8 cellular contexts compared by ENCODE assay signal in genomic region chr11:113289341-113290187, GRCh38. TPM values are rescaled to one million over a fixed set of nuclear protein-coding genes. Genes with fewer than 3 reads are reported as not detected.
DNase-seq lines count a peak whose midpoint lies in the region; ATAC-seq, FAIRE-seq and TF ChIP-seq lines count a peak whose summit lies in the region.

No MANE protein-coding gene starts in this region.

- H3K4me3 ChIP-seq in WERI-Rb-1 (ENCODE audit: low read depth, low read length): no peak overlapping the region
- H3K4me3 ChIP-seq in bronchial epithelial cell (ENCODE audit: low read depth, low read length): no peak overlapping the region

- intact Hi-C loops in left colon (cut with DNase I, micrococcal nuclease): loop anchor here in 1 of 2 donors (5.0 to 10.0 kb wide), 2 partner anchors 702 to 1005 kb away; no protein-coding TSS in a partner anchor

- no peak overlapping the region for H3K27ac ChIP-seq in 22Rv1
- no peak overlapping the region for H3K27ac ChIP-seq in WERI-Rb-1

- H3K27me3 ChIP-seq in WERI-Rb-1 (ENCODE audit: insufficient read depth, low read depth, severe bottlenecking) (no peaks in the 10 kb centered on the region), bronchial epithelial cell (ENCODE audit: control insufficient read depth, insufficient read depth, low read length) (peaks cover 3% of the 10 kb centered on the region)

- FAIRE-seq in bronchial epithelial cell (lab: Jason Lieb, UNC): no peak

- ATAC-seq in HG02759 (IDR thresholded peaks at IDR 0.05; ENCODE audit: unreplicated experiment) (peak; percentile 96), left colon (peak; percentile 72)

- H3K36me3 ChIP-seq in WERI-Rb-1 (no peaks in the 10 kb centered on the region), bronchial epithelial cell (ENCODE audit: control insufficient read depth, insufficient read depth, low read length) (no peaks in the 10 kb centered on the region)

- no peaks in the 10 kb centered on the region for H3K9me3 ChIP-seq in WERI-Rb-1 (ENCODE audit: severe bottlenecking)

- DNase-seq in NCI-H146 (lab: John Stamatoyannopoulos, UW) (peak; percentile 65), WERI-Rb-1 (peak; percentile 64), bronchial epithelial cell (ENCODE audit: low read depth) (peak; percentile 38), left colon (peak in 1 of 2 donors; percentile 59)
- DNase-seq in stimulated activated CD4-positive, alpha-beta T cell treated with anti-CD3 and anti-CD28 coated beads, Interleukin-4, amount 100 ng/mL, for 48 hours (ENCODE audit: low read depth in 2 of 2): peak; percentile 32 to 56

- TF ChIP-seq CTCF in 22Rv1 (IDR thresholded peaks at IDR 0.05): peak; percentile 93
- TF ChIP-seq CTCF in GM12874 (IDR thresholded peaks at IDR 0.05; ENCODE audit: insufficient read depth, low read depth, low read length): peak; percentile 91
- TF ChIP-seq CTCF in WERI-Rb-1 (IDR thresholded peaks at IDR 0.05; ENCODE audit: low read depth, low read length): peak; percentile 97
- peak; percentile 99 for TF ChIP-seq CTCF in bronchial epithelial cell (IDR thresholded peaks at IDR 0.05; ENCODE audit: insufficient read depth, low read length, severe bottlenecking)

RNA-seq across cellular contexts. Expression of gene TTC12, which starts 24.8 kb away (rescaled TPM):
- total RNA-seq in bronchial epithelial cell (12.9 and 32.1 TPM in 2 replicates), left colon (10 to 100 TPM; 12.8 to 14.4 TPM)
